ENCODE assay signal across 8 cellular contexts in genomic region chr1:183881387-183882084, GRCh38.
DNase-seq lines count a peak whose midpoint lies in the region; ATAC-seq, FAIRE-seq and TF ChIP-seq lines count a peak whose summit lies in the region.

No MANE protein-coding gene starts in this region.

- H3K27me3 ChIP-seq in PC-9 (ENCODE audit: insufficient read depth, low read depth) (no peaks in the 10 kb centered on the region), gastroesophageal sphincter (no peaks in the 10 kb centered on the region), pancreas (no peaks in the 10 kb centered on the region)

- H3K9me2 ChIP-seq in PC-9 (ENCODE audit: insufficient read depth), result no peaks in the 10 kb centered on the region

- H3K4me1 ChIP-seq in PC-9 (replicated peaks; ENCODE audit: insufficient read depth) (peaks cover 35% of the 10 kb centered on the region), gastroesophageal sphincter (peaks cover 14 to 76% (median 19%) of the 10 kb centered on the region in 3 donors), pancreas (peaks cover 0 to 16% (median 4%) of the 10 kb centered on the region in 3 donors)

- peak overlapping the region; percentile 61 for H2AFZ ChIP-seq in PC-9

- H3K4me3 ChIP-seq in PC-9 (peak overlapping the region; percentile 23; the same call in 1 of the 2 replicates), gastroesophageal sphincter (no peak overlapping the region), pancreas (no peak overlapping the region)

- TF ChIP-seq CTCF in PC-9 (conservative IDR thresholded peaks at IDR 0.05), result no peak
- TF ChIP-seq CTCF in gastroesophageal sphincter (IDR thresholded peaks at IDR 0.05), result no peak
- no peak for TF ChIP-seq CTCF in pancreas (IDR thresholded peaks at IDR 0.05)

- peak overlapping the region; percentile 65 for H3K4me2 ChIP-seq in PC-9

- no peak for TF ChIP-seq EP300 in gastroesophageal sphincter (IDR thresholded peaks at IDR 0.05)

- no peaks in the 10 kb centered on the region for H3K36me3 ChIP-seq in PC-9 (ENCODE audit: low read depth)
- peaks cover 4 to 39% of the 10 kb centered on the region in 2 donors for H3K36me3 ChIP-seq in gastroesophageal sphincter
- H3K36me3 ChIP-seq in pancreas, result no peaks in the 10 kb centered on the region

- peak; percentile 56 for ATAC-seq in gastroesophageal sphincter
- peak; percentile 82 to 90 (median 86) for ATAC-seq in pancreas
- no peak for ATAC-seq in HG02763 (IDR thresholded peaks at IDR 0.05; ENCODE audit: unreplicated experiment)

- H3K27ac ChIP-seq in PC-9, result peak overlapping the region; percentile 92
- peak overlapping the region in 3 of 4 donors; percentile 21 to 50 (median 36) for H3K27ac ChIP-seq in gastroesophageal sphincter
- H3K27ac ChIP-seq in pancreas, result peak overlapping the region in 3 of 4 donors; percentile 41 to 62 (median 61)

- DNase-seq in DMS153 treated with DMSO at 0.1 percent for 48 hours (lab: John Stamatoyannopoulos, UW; ENCODE audit: unreplicated experiment), result peak; percentile 45
- DNase-seq in PC-9, result peak; percentile 88 to 94
- DNase-seq in pancreas, result peak; percentile 68 to 77 (median 74)
- no peak for DNase-seq in NCI-H774 (lab: John Stamatoyannopoulos, UW)
- no peak for DNase-seq in pons (ENCODE audit: low spot score)
- DNase-seq in activated CD8-positive, alpha-beta memory T cell treated with anti-CD3 and anti-CD28 coated beads, Interleukin-2, amount 50 U/mL, for 4 hours, result no peak

- intact Hi-C loops in PC-9 (cut with micrococcal nuclease; ENCODE audit: unreplicated experiment) (loop anchor here (1.0 to 2.0 kb wide), 2 partner anchors 69 to 182 kb away; no protein-coding TSS in a partner anchor), pancreas (cut with DNase I) (no loop called here)

- no peak for FAIRE-seq in pancreas (lab: Jason Lieb, UNC)

- no peak for TF ChIP-seq POLR2A in gastroesophageal sphincter (IDR thresholded peaks at IDR 0.05)

- H3F3A ChIP-seq in PC-9 (ENCODE audit: insufficient read depth, low read depth), result peaks cover 25% of the 10 kb centered on the region

- no peaks in the 10 kb centered on the region for H3K79me2 ChIP-seq in PC-9 (ENCODE audit: low read depth)

- POLR2A ChIA-PET in PC-9 (lab: Charles Lee; ENCODE audit: unreplicated experiment), result interaction anchor here (0.7 to 0.9 kb wide), 2 partner anchors 20 to 140 kb away, joined by 3 to 5 read pairs; no protein-coding TSS in a partner anchor

- BruUV-seq in PC-9 (replicated peaks; lab: Mats Ljungman, UMichigan), result no TSS peak

- no peaks in the 10 kb centered on the region for H4K20me1 ChIP-seq in PC-9 (ENCODE audit: insufficient read depth)

- CTCF ChIA-PET in PC-9 (lab: Charles Lee), result interaction anchor here (1.4 kb wide), 1 partner anchor 34 kb away, joined by 5 read pairs; no protein-coding TSS in a partner anchor

- H3K9me3 ChIP-seq in PC-9 (ENCODE audit: insufficient read depth, low read depth) (no peaks in the 10 kb centered on the region; the same call in 1 of the 2 replicates), gastroesophageal sphincter (no peaks in the 10 kb centered on the region), pancreas (no peaks in the 10 kb centered on the region)

- WGBS in gastroesophageal sphincter (ENCODE audit: low coverage in 1 of 2), 2 donors, result 22% methylated on average over 3 of the region's 3 CpGs; no CpG with 5 or more reads in 1 of the 2 donors
- 19 to 24% methylated on average over 3 of the region's 3 CpGs for WGBS in pancreas, 2 donors

Comparison
In these comparisons a context has a peak if more than half of its experiments do, and no peak if none do; other contexts are left out.
1. DNase-seq: peak in DMS153 treated with DMSO at 0.1 percent for 48 hours (single experiment), PC-9 (2 of 2) and pancreas (6 of 6); none in NCI-H774 (single experiment), pons (single experiment) and activated CD8-positive, alpha-beta memory T cell treated with anti-CD3 and anti-CD28 coated beads, Interleukin-2, amount 50 U/mL, for 4 hours (single experiment).
2. H3K27ac ChIP-seq: peak in every context shown above with its lines; median percentile 92 in PC-9; 61 in pancreas; 36 in gastroesophageal sphincter.